15 cellular contexts compared by ENCODE assay signal in the genomic region with DNA sequence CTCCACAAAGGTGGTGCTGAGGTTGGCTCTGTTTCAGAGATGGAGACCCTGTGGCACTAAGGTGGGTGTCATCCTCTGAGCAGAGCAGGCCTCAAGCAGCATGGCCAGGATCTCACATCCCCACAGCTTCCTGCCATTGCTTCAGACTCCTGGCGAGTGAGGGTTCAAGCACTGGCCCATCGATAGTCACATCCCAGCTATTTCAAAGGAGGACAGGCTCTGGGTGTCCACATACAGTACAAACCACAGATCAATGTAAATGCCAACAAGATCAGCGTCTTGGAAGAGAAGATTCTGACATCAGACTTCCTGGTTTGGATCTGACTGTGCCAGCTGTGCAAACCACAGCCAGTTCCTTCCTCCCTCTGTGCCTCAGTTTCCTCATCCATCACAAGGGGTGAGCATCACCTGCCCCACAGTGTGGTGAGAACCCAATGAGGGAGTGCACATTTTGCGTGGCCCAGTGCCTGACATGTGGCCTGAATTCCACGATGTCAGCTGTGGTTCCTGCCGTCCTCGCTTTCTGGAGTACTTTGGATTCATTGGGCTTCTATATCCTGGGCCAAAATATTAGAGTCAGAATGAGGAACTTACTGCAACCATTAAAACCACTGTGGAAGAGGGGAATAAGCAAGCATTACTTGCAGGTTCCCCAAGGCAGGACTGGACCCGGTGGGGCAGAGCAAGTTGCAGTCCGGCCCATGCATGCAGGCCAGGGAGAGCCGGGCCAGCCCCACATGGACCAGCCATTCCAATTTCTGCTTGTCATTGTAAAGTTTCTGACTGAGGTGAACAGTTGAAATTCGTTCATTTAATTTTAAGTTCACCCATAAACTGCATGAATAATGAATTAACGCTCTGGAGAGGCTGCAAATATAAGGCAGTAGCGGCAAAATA.
"Had no signal": no experiment of that assay in that cellular context is flagged by ENCODE, and none has a peak within 500 bp of the region (broad histone marks: within the 10 kb centered on the region; RNA-seq: fewer than 3 reads in every experiment).

No MANE protein-coding gene starts in this region.

- H3K36me3 ChIP-seq: colonic mucosa, prostate gland, suprapubic skin, upper lobe of left lung had no signal

- H3K27me3 ChIP-seq: colonic mucosa, upper lobe of left lung had no signal

- H3K4me1 ChIP-seq: colonic mucosa, prostate gland, suprapubic skin had no signal

- H3K9me3 ChIP-seq: colonic mucosa, prostate gland had no signal

- H3K27ac ChIP-seq: colonic mucosa, prostate gland, suprapubic skin, upper lobe of left lung had no signal

- H3K4me3 Mint-ChIP-seq: activated CD4-positive, alpha-beta memory T cell treated with anti-CD3 and anti-CD28 coated beads, Interleukin-2, amount 10 ng/mL, durations not matched to agents 7 days and 5 days; activated CD4-positive, alpha-beta T cell treated with anti-CD3 and anti-CD28 coated beads for 36 hours; activated naive CD4-positive, alpha-beta T cell treated with anti-CD3 and anti-CD28 coated beads, Interleukin-2, amount 10 ng/mL, durations not matched to agents 7 days and 5 days had no signal

- DNase-seq: activated CD4-positive, alpha-beta memory T cell treated with anti-CD3 and anti-CD28 coated beads, Interleukin-2, amount 10 ng/mL, durations not matched to agents 7 days and 5 days; activated CD4-positive, alpha-beta T cell treated with anti-CD3 and anti-CD28 coated beads for 36 hours; activated CD8-positive, alpha-beta memory T cell treated with anti-CD3 and anti-CD28 coated beads, Interleukin-2, amount 50 U/mL, for 4 hours; activated naive CD4-positive, alpha-beta T cell treated with anti-CD3 and anti-CD28 coated beads, Interleukin-2, amount 10 ng/mL, durations not matched to agents 7 days and 5 days; colonic mucosa; kidney glomerular epithelial cell; naive B cell; stimulated activated CD4-positive, alpha-beta T cell treated with anti-CD3 and anti-CD28 coated beads, Interleukin-12 subunit alpha, Interleukin-12 subunit beta, amount 100 ng/mL, for 4 hours; stimulated activated naive CD8-positive, alpha-beta T cell treated with anti-CD3 and anti-CD28 coated beads, Interleukin-15, Interleukin-2, amounts not matched to agents 100 U/mL and 50 U/mL, for 24 hours; T-helper 2 cell had no signal

- ATAC-seq: activated CD4-positive, alpha-beta T cell treated with anti-CD3 and anti-CD28 coated beads for 36 hours; stimulated activated naive CD8-positive, alpha-beta T cell treated with anti-CD3 and anti-CD28 coated beads, Interleukin-15, Interleukin-2, amounts not matched to agents 100 U/mL and 50 U/mL, for 24 hours had no signal

- H3K27ac Mint-ChIP-seq: activated CD4-positive, alpha-beta memory T cell treated with anti-CD3 and anti-CD28 coated beads, Interleukin-2, amount 10 ng/mL, durations not matched to agents 7 days and 5 days; activated CD4-positive, alpha-beta T cell treated with anti-CD3 and anti-CD28 coated beads for 36 hours; activated naive CD4-positive, alpha-beta T cell treated with anti-CD3 and anti-CD28 coated beads, Interleukin-2, amount 10 ng/mL, durations not matched to agents 7 days and 5 days had no signal

- FAIRE-seq: endothelial cell of umbilical vein, frontal cortex had no signal

- H3K4me1 Mint-ChIP-seq: activated CD4-positive, alpha-beta memory T cell treated with anti-CD3 and anti-CD28 coated beads, Interleukin-2, amount 10 ng/mL, durations not matched to agents 7 days and 5 days; activated CD4-positive, alpha-beta T cell treated with anti-CD3 and anti-CD28 coated beads for 36 hours; activated naive CD4-positive, alpha-beta T cell treated with anti-CD3 and anti-CD28 coated beads, Interleukin-2, amount 10 ng/mL, durations not matched to agents 7 days and 5 days; naive B cell had no signal

- H3K4me3 ChIP-seq: colonic mucosa, prostate gland, suprapubic skin, upper lobe of left lung had no signal
